1 cellular context compared by ENCODE assay signal in the genomic region with DNA sequence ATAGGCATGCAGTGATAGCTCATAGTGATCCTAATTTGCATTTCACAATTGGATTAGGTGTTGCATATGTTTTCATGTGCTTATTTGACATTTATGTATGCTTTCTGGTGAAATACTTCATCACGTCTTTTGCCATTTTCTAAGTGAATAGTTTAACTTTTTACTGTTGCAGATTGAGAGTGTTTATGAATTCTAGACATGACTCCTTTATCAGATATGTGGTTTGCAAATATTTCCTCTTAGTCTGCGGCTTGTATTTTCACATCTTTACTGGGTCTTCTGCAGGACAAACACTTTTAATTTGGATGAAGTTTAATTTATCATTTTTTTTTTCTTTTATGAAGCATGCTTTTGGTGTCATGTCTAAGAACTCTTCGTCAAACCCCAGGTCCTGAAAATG.
TF ChIP-seq lines count a peak whose summit lies in the region.

No MANE protein-coding gene starts in this region.

TF ChIP-seq in GM23338, 12 proteins besides CTCF, POLR2A, EP300 and RAD21 (continued from another document):
- TF ChIP-seq, protein P1, sequence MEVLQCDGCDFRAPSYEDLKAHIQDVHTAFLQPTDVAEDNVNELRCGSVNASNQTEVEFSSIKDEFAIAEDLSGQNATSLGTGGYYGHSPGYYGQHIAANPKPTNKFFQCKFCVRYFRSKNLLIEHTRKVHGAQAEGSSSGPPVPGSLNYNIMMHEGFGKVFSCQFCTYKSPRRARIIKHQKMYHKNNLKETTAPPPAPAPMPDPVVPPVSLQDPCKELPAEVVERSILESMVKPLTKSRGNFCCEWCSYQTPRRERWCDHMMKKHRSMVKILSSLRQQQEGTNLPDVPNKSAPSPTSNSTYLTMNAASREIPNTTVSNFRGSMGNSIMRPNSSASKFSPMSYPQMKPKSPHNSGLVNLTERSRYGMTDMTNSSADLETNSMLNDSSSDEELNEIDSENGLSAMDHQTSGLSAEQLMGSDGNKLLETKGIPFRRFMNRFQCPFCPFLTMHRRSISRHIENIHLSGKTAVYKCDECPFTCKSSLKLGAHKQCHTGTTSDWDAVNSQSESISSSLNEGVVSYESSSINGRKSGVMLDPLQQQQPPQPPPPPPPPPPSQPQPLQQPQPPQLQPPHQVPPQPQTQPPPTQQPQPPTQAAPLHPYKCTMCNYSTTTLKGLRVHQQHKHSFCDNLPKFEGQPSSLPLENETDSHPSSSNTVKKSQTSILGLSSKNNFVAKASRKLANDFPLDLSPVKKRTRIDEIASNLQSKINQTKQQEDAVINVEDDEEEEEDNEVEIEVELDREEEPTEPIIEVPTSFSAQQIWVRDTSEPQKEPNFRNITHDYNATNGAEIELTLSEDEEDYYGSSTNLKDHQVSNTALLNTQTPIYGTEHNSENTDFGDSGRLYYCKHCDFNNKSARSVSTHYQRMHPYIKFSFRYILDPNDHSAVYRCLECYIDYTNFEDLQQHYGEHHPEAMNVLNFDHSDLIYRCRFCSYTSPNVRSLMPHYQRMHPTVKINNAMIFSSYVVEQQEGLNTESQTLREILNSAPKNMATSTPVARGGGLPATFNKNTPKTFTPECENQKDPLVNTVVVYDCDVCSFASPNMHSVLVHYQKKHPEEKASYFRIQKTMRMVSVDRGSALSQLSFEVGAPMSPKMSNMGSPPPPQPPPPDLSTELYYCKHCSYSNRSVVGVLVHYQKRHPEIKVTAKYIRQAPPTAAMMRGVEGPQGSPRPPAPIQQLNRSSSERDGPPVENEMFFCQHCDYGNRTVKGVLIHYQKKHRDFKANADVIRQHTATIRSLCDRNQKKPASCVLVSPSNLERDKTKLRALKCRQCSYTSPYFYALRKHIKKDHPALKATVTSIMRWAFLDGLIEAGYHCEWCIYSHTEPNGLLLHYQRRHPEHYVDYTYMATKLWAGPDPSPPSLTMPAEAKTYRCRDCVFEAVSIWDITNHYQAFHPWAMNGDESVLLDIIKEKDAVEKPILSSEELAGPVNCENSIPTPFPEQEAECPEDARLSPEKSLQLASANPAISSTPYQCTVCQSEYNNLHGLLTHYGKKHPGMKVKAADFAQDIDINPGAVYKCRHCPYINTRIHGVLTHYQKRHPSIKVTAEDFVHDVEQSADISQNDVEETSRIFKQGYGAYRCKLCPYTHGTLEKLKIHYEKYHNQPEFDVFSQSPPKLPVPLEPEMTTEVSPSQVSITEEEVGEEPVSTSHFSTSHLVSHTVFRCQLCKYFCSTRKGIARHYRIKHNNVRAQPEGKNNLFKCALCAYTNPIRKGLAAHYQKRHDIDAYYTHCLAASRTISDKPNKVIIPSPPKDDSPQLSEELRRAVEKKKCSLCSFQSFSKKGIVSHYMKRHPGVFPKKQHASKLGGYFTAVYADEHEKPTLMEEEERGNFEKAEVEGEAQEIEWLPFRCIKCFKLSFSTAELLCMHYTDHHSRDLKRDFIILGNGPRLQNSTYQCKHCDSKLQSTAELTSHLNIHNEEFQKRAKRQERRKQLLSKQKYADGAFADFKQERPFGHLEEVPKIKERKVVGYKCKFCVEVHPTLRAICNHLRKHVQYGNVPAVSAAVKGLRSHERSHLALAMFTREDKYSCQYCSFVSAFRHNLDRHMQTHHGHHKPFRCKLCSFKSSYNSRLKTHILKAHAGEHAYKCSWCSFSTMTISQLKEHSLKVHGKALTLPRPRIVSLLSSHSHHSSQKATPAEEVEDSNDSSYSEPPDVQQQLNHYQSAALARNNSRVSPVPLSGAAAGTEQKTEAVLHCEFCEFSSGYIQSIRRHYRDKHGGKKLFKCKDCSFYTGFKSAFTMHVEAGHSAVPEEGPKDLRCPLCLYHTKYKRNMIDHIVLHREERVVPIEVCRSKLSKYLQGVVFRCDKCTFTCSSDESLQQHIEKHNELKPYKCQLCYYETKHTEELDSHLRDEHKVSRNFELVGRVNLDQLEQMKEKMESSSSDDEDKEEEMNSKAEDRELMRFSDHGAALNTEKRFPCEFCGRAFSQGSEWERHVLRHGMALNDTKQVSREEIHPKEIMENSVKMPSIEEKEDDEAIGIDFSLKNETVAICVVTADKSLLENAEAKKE (CRISPR knock-in tag; IDR thresholded peaks at IDR 0.05): no peak
- no peak for TF ChIP-seq NANOG (IDR thresholded peaks at IDR 0.05; ENCODE audit: borderline replicate concordance)
- TF ChIP-seq EZH2 (IDR thresholded peaks at IDR 0.05; ENCODE audit: low read depth, unreplicated experiment): no peak
- no peak for TF ChIP-seq ZNF331 (CRISPR knock-in tag; IDR thresholded peaks at IDR 0.05; ENCODE audit: low read depth)
- no peak for TF ChIP-seq JUNB (IDR thresholded peaks at IDR 0.05; ENCODE audit: unreplicated experiment)
- TF ChIP-seq CREB1 (CRISPR knock-in tag; IDR thresholded peaks at IDR 0.05; ENCODE audit: low read depth): no peak
TF ChIP-seq in GM23338: peak in this region for 0.
